1 cellular context compared by ENCODE assay signal in genomic region chr4:38819569-38819968, GRCh38.
TF ChIP-seq lines count a peak whose summit lies in the region.

No MANE protein-coding gene starts in this region.

TF ChIP-seq in GM12878, 131 proteins besides CTCF, POLR2A, EP300 and RAD21 (continued from another document and continues in another):
- TF ChIP-seq BCLAF1 (IDR thresholded peaks at IDR 0.05) (no peak), ZNF687 (IDR thresholded peaks at IDR 0.05) (no peak), IRF4 (IDR thresholded peaks at IDR 0.05; ENCODE audit: low read depth, low read length) (0 out of 2 replicates have a peak, but pooled peaks have one; percentile 18), PAX8 (IDR thresholded peaks at IDR 0.05) (no peak), KDM1A (IDR thresholded peaks at IDR 0.05; ENCODE audit: borderline replicate concordance) (no peak), IRF5 (IDR thresholded peaks at IDR 0.05; ENCODE audit: borderline replicate concordance) (no peak), ZNF207 (IDR thresholded peaks at IDR 0.05; ENCODE audit: borderline replicate concordance) (no peak), HDGF (IDR thresholded peaks at IDR 0.05) (no peak), SREBF2 (IDR thresholded peaks at IDR 0.05; ENCODE audit: low read length) (no peak), CREB1 (IDR thresholded peaks at IDR 0.05; ENCODE audit: low read depth) (peak; percentile 33; the same call in 1 of the 2 replicates), NR2C2 (IDR thresholded peaks at IDR 0.05; ENCODE audit: borderline replicate concordance, control insufficient read depth, insufficient read length, low read depth) (no peak), SMAD5 (IDR thresholded peaks at IDR 0.05; ENCODE audit: low read depth) (no peak), ZNF622 (IDR thresholded peaks at IDR 0.05) (no peak), TARDBP (IDR thresholded peaks at IDR 0.05; ENCODE audit: borderline replicate concordance) (no peak), TCF3 (IDR thresholded peaks at IDR 0.05; ENCODE audit: borderline replicate concordance, insufficient read depth, low read depth, low read length) (no peak), TAF1 (IDR thresholded peaks at IDR 0.05; ENCODE audit: borderline replicate concordance, low read depth, low read length) (no peak), CBX3 (IDR thresholded peaks at IDR 0.05; ENCODE audit: borderline replicate concordance, low read depth) (no peak), USF1 (IDR thresholded peaks at IDR 0.05; ENCODE audit: borderline replicate concordance, extremely low read length, insufficient read depth, low read depth, low read length) (no peak), SMARCA5 (IDR thresholded peaks at IDR 0.05) (no peak), RAD51 (IDR thresholded peaks at IDR 0.05) (no peak), JUNB (IDR thresholded peaks at IDR 0.05) (peak; percentile 24; the same call in 1 of the 2 replicates), JUND (IDR thresholded peaks at IDR 0.05; ENCODE audit: low read depth, low read length) (no peak), ZNF24 (IDR thresholded peaks at IDR 0.05) (peak; percentile 61; the same call in 1 of the 2 replicates), IKZF1 (conservative IDR thresholded peaks at IDR 0.05) (peak; percentile 89), ZBTB4 (CRISPR knock-in tag; IDR thresholded peaks at IDR 0.05) (no peak), MEF2B (IDR thresholded peaks at IDR 0.05; ENCODE audit: partially characterized antibody, poor library complexity, severe bottlenecking) (peak; percentile 69), POU2F2 (IDR thresholded peaks at IDR 0.05; ENCODE audit: borderline replicate concordance, low read depth, low read length) (no peak), MYC (IDR thresholded peaks at IDR 0.05; ENCODE audit: insufficient read depth, insufficient read length, insufficient replicate concordance, low read length, severe bottlenecking) (no peak), E2F4 (IDR thresholded peaks at IDR 0.05; ENCODE audit: low read depth, low read length) (no peak), ZNF217 (IDR thresholded peaks at IDR 0.05) (no peak), ATF3 (IDR thresholded peaks at IDR 0.05; ENCODE audit: borderline replicate concordance, extremely low read depth, low read depth, low read length) (no peak), HCFC1 (IDR thresholded peaks at IDR 0.05; ENCODE audit: low read length) (no peak), EED (IDR thresholded peaks at IDR 0.05; ENCODE audit: low read depth) (peak; percentile 67; the same call in 1 of the 2 replicates), SPI1 (IDR thresholded peaks at IDR 0.05; ENCODE audit: borderline replicate concordance, insufficient read depth, low read depth, low read length) (no peak), CEBPB (IDR thresholded peaks at IDR 0.05; ENCODE audit: borderline replicate concordance in 1 of 2, low read depth in 2 of 2, low read length in 2 of 2) (no peak), MYB (IDR thresholded peaks at IDR 0.05; ENCODE audit: borderline replicate concordance, low read depth, low read length) (no peak), SKIL (IDR thresholded peaks at IDR 0.05; ENCODE audit: low read depth, poor library complexity, severe bottlenecking) (peak; percentile 34), ETV6 (conservative IDR thresholded peaks at IDR 0.05 in 1 of 2, IDR thresholded peaks at IDR 0.05 in 1 of 2; ENCODE audit: borderline replicate concordance in 1 of 2, low read depth in 1 of 2) (no peak), ZBED1 (IDR thresholded peaks at IDR 0.05; ENCODE audit: borderline replicate concordance) (0 out of 2 replicates have a peak, but pooled peaks have one; percentile 40), TCF12 (IDR thresholded peaks at IDR 0.05; ENCODE audit: low read depth, low read length) (no peak), WRNIP1 (IDR thresholded peaks at IDR 0.05; ENCODE audit: borderline replicate concordance, low read depth, low read length) (no peak), ASH2L (IDR thresholded peaks at IDR 0.05; ENCODE audit: borderline replicate concordance, low read depth) (no peak), YY1 (IDR thresholded peaks at IDR 0.05; ENCODE audit: low read depth, low read length) (no peak), NBN (IDR thresholded peaks at IDR 0.05) (peak; percentile 18; the same call in 1 of the 2 replicates), KLF5 (IDR thresholded peaks at IDR 0.05; ENCODE audit: partially characterized antibody) (no peak), RELA (IDR thresholded peaks at IDR 0.05; ENCODE audit: borderline replicate concordance, partially characterized antibody) (peak; percentile 84), BHLHE40 (IDR thresholded peaks at IDR 0.05; ENCODE audit: borderline replicate concordance in 1 of 2, low read depth in 2 of 2, low read length in 1 of 2) (peak; percentile 15 to 36; a peak in 1 of 4 replicates), PBX3 (IDR thresholded peaks at IDR 0.05; ENCODE audit: insufficient replicate concordance, low read depth, low read length) (no peak), BMI1 (IDR thresholded peaks at IDR 0.05; ENCODE audit: borderline replicate concordance) (no peak)
